Comparison of ENCODE assay signal across 23 cellular contexts in genomic region chr9:93397664-93398381, GRCh38. TPM values are rescaled to one million over a fixed set of nuclear protein-coding genes. Genes with fewer than 3 reads are reported as not detected.
DNase-seq lines count a peak whose midpoint lies in the region; ATAC-seq, FAIRE-seq and TF ChIP-seq lines count a peak whose summit lies in the region.
"Had no signal": no experiment of that assay in that cellular context is flagged by ENCODE, and none has a peak within 500 bp of the region (broad histone marks: within the 10 kb centered on the region; RNA-seq: fewer than 3 reads in every experiment).

No MANE protein-coding gene starts in this region.

- POLR2A ChIA-PET in IMR-90 (lab: Charles Lee; ENCODE audit: unreplicated experiment) = no interaction called here

- H2BK15ac ChIP-seq in IMR-90 (ENCODE audit: low read depth, low read length) = no peak overlapping the region

- H2BK120ac ChIP-seq in IMR-90 (ENCODE audit: low read depth, low read length) = no peak overlapping the region

- no peaks in the 10 kb centered on the region for H3K79me1 ChIP-seq in IMR-90 (ENCODE audit: low read depth in 1 of 2, low read length in 2 of 2)

- no peak overlapping the region for H3K14ac ChIP-seq in IMR-90 (replicated peaks; ENCODE audit: low read depth, low read length)

- no peak overlapping the region for H3K56ac ChIP-seq in IMR-90 (ENCODE audit: extremely low read depth, insufficient read depth, low read length)

- H2BK5ac ChIP-seq in IMR-90 (ENCODE audit: low read depth, low read length, poor library complexity, severe bottlenecking) = no peak overlapping the region

- no peak for TF ChIP-seq EP300 in suprapubic skin (IDR thresholded peaks at IDR 0.05)

- no CpG with 5 or more reads among the region's 10 CpGs for WGBS in IMR-90 (ENCODE audit: extremely low coverage in 2 of 2, insufficient read length in 1 of 2), 2 experiments
- WGBS in suprapubic skin = 70% methylated on average over 10 of the region's 10 CpGs

- H2AK9ac ChIP-seq in IMR-90 (replicated peaks; ENCODE audit: low read depth, low read length, poor library complexity) = no peak overlapping the region

- in situ Hi-C loops in IMR-90 (cut with MboI; ENCODE audit: low sequenced_read_pairs) = no loop called here

- H2AK5ac ChIP-seq in IMR-90 (ENCODE audit: low read depth, low read length) = no peak overlapping the region

- no peak overlapping the region for H3K4ac ChIP-seq in IMR-90 (ENCODE audit: low read depth, low read length)

- peak; percentile 3 for DNase-seq in EH (ENCODE audit: low read depth)
- DNase-seq in IMR-90 = peak; percentile 32
- DNase-seq in bronchial epithelial cell (ENCODE audit: low read depth) = peak; percentile 79
- peak; percentile 5 for DNase-seq in myocyte (ENCODE audit: low read depth)
- no peak for DNase-seq in mesenteric fat pad (ENCODE audit: low spot score)
- DNase-seq in suprapubic skin (ENCODE audit: low spot score in 2 of 2) = no peak
- DNase-seq: activated CD4-positive, alpha-beta T cell treated with anti-CD3 and anti-CD28 coated beads, Interleukin-2, amount 50 U/mL, for 1 hour; activated CD8-positive, alpha-beta memory T cell treated with anti-CD3 and anti-CD28 coated beads, Interleukin-2, amount 50 U/mL, for 4 hours; activated effector memory CD4-positive, alpha-beta T cell treated with Interleukin-2 at 50 U/mL for 16 hours; activated naive CD8-positive, alpha-beta T cell treated with anti-CD3 and anti-CD28 coated beads, Interleukin-2, amount 50 U/mL, for 24 hours; AML-193; COR-L47; mucosa of descending colon; NCI-H1694 treated with DMSO at 0.1 percent for 48 hours; NCI-H226; retina; T-cell had no signal

- H2BK20ac ChIP-seq in IMR-90 (ENCODE audit: low read depth, low read length) = no peak overlapping the region

- dilution Hi-C loops in IMR-90 (cut with HindIII; ENCODE audit: low sequenced_read_pairs, unreplicated experiment) = no loop called here

- H4K20me1 ChIP-seq in IMR-90 (ENCODE audit: insufficient read depth, low read length) = no peaks in the 10 kb centered on the region

- no peak for TF ChIP-seq POLR2A in IMR-90 (IDR thresholded peaks at IDR 0.05; ENCODE audit: low read depth, low read length)
- no peak for TF ChIP-seq POLR2A in suprapubic skin (IDR thresholded peaks at IDR 0.05)

- CTCF ChIA-PET in IMR-90 (lab: Yijun Ruan, JAX) = interaction anchor here (0.6 kb wide), 2 partner anchors 33 to 53 kb away, joined by 4 to 5 read pairs; no protein-coding TSS in a partner anchor

- H3K27ac ChIP-seq in IMR-90 (ENCODE audit: insufficient read depth, low read length) (no peak overlapping the region), suprapubic skin (no peak overlapping the region)
- H3K27ac ChIP-seq: cardiac muscle cell, epithelial cell of prostate, thoracic aorta had no signal

- no peak for FAIRE-seq in bronchial epithelial cell (lab: Jason Lieb, UNC)
- FAIRE-seq: H1 had no signal

- TF ChIP-seq CTCF in IMR-90 (conservative IDR thresholded peaks at IDR 0.05; ENCODE audit: low read depth, low read length) = no peak
- TF ChIP-seq CTCF in bronchial epithelial cell (IDR thresholded peaks at IDR 0.05; ENCODE audit: insufficient read depth, low read length, severe bottlenecking) = no peak
- no peak for TF ChIP-seq CTCF in suprapubic skin (IDR thresholded peaks at IDR 0.05)

- no peak overlapping the region for H3K18ac ChIP-seq in IMR-90 (ENCODE audit: low read depth, low read length)

- no peak overlapping the region for H4K91ac ChIP-seq in IMR-90 (ENCODE audit: insufficient read depth, low read depth, low read length)

- no peak overlapping the region for H3K23ac ChIP-seq in IMR-90 (ENCODE audit: low read depth, low read length)

- H3K9me1 ChIP-seq in IMR-90 (ENCODE audit: insufficient read depth, low read length) = no peaks in the 10 kb centered on the region

- intact Hi-C loops in IMR-90 (cut with micrococcal nuclease) = no loop called here

- H3K4me3 ChIP-seq in IMR-90 (ENCODE audit: insufficient read depth, low read depth, low read length) (no peak overlapping the region), bronchial epithelial cell (ENCODE audit: low read depth, low read length) (no peak overlapping the region), suprapubic skin (no peak overlapping the region)
- H3K4me3 ChIP-seq: cardiac muscle cell, mucosa of descending colon, thoracic aorta had no signal

- H4K5ac ChIP-seq in IMR-90 (ENCODE audit: low read depth, low read length) = no peak overlapping the region

- H3K9ac ChIP-seq in IMR-90 (ENCODE audit: low read depth, low read length) = no peak overlapping the region

- no peak overlapping the region for H2AFZ ChIP-seq in IMR-90 (replicated peaks; ENCODE audit: low read length, poor library complexity)

- no peak overlapping the region for H3K4me2 ChIP-seq in IMR-90 (ENCODE audit: low read depth, low read length)

- TF ChIP-seq RAD21 in IMR-90 (IDR thresholded peaks at IDR 0.05; ENCODE audit: low read length) = no peak

- BruUV-seq in IMR-90 (replicated peaks; lab: Mats Ljungman, UMichigan) = no TSS peak

- H3K27me3 ChIP-seq in IMR-90 (ENCODE audit: control insufficient read depth, insufficient read depth, low read length) = peaks cover 2% of the 10 kb centered on the region; the same call in 1 of the 2 replicates
- H3K27me3 ChIP-seq in bronchial epithelial cell (ENCODE audit: control insufficient read depth, insufficient read depth, low read length) = no peaks in the 10 kb centered on the region
- H3K27me3 ChIP-seq in suprapubic skin = no peaks in the 10 kb centered on the region
- H3K27me3 ChIP-seq: cardiac muscle cell had no signal

- H3K36me3 ChIP-seq in IMR-90 (ENCODE audit: control insufficient read depth, insufficient read depth, low read length) = no peaks in the 10 kb centered on the region
- H3K36me3 ChIP-seq in bronchial epithelial cell (ENCODE audit: control insufficient read depth, insufficient read depth, low read length) = no peaks in the 10 kb centered on the region
- no peaks in the 10 kb centered on the region for H3K36me3 ChIP-seq in suprapubic skin
- H3K36me3 ChIP-seq: cardiac muscle cell, thoracic aorta had no signal

- no peak for ATAC-seq in IMR-90 (ENCODE audit: low read depth)
- no peak for ATAC-seq in GM21723 (IDR thresholded peaks at IDR 0.05; ENCODE audit: unreplicated experiment)
- ATAC-seq: activated naive CD8-positive, alpha-beta T cell treated with anti-CD3 and anti-CD28 coated beads, Interleukin-2, amount 50 U/mL, for 24 hours; mucosa of descending colon; Right ventricle myocardium inferior; T-cell had no signal

- H3K4me1 ChIP-seq in IMR-90 (ENCODE audit: control insufficient read depth, insufficient read depth, low read length) (no peaks in the 10 kb centered on the region), suprapubic skin (peaks cover 11% of the 10 kb centered on the region)

- H4K8ac ChIP-seq in IMR-90 (ENCODE audit: low read depth in 2 of 2, low read length in 2 of 2) = no peak overlapping the region

- H3K9me3 ChIP-seq in IMR-90 (ENCODE audit: control insufficient read depth, insufficient read depth, low read length) (no peaks in the 10 kb centered on the region), suprapubic skin (no peaks in the 10 kb centered on the region)
- H3K9me3 ChIP-seq: mucosa of descending colon, thoracic aorta had no signal

TF ChIP-seq in IMR-90, 13 proteins besides CTCF, POLR2A, EP300 and RAD21:
- TF ChIP-seq NFE2L2 (IDR thresholded peaks at IDR 0.05; ENCODE audit: low read depth, low read length) (no peak), CEBPB (IDR thresholded peaks at IDR 0.05; ENCODE audit: low read depth, low read length) (peak; percentile 89)

RNA-seq across cellular contexts. Expression of gene FAM120A, which starts 53.7 kb away (rescaled TPM):
- total RNA-seq in IMR-90 (2012; rRNA removed) (65.8 and 75.1 TPM in 2 replicates), bronchial epithelial cell (69.0 and 100 TPM in 2 replicates), myocyte (83.1 and 93.3 TPM in 2 replicates), mesenteric fat pad (98.0 TPM), suprapubic skin (100 to 1,000 TPM in 2 of 4 donors, 10 to 100 TPM in 2; 67.5 to 108 (median 89.8) TPM)
- 61.6 and 64.3 TPM in 2 replicates for polyA plus RNA-seq in IMR-90 (2012; rRNA removed)
- 47.8 and 63.9 TPM in 2 replicates for polyA plus RNA-seq in IMR-90 (2012; cell fraction: cytosol; rRNA removed)
- 54.1 and 63.8 TPM in 2 replicates for polyA plus RNA-seq in IMR-90 (2012; cell fraction: nucleus; rRNA removed; ENCODE audit: low replicate concordance)
- 68.1 TPM for polyA plus RNA-seq in myocyte (2012)

RNA-seq across cellular contexts. Expression of gene FAM120AOS, which starts 55.6 kb away (rescaled TPM):
- total RNA-seq in IMR-90 (2012; rRNA removed) (22.2 and 24.7 TPM in 2 replicates), bronchial epithelial cell (47.1 and 63.1 TPM in 2 replicates), myocyte (35.8 and 40.5 TPM in 2 replicates), mesenteric fat pad (43.9 TPM), suprapubic skin (10 to 100 TPM; 33.0 to 66.9 (median 34.2) TPM)
- polyA plus RNA-seq in IMR-90 (2012; rRNA removed) = 21.7 and 22.7 TPM in 2 replicates
- 14.2 TPM in 2 replicates for polyA plus RNA-seq in IMR-90 (2012; cell fraction: cytosol; rRNA removed)
- 7.4 and 19.0 TPM in 2 replicates for polyA plus RNA-seq in IMR-90 (2012; cell fraction: nucleus; rRNA removed; ENCODE audit: low replicate concordance)
- polyA plus RNA-seq in myocyte (2012) = 37.1 TPM

Comparison
In these comparisons a context has a peak if more than half of its experiments do, and no peak if none do; other contexts are left out.
1. DNase-seq: peak in EH (single experiment), IMR-90 (single experiment), bronchial epithelial cell (single experiment) and myocyte (single experiment); none in mesenteric fat pad (single experiment) and suprapubic skin (0 of 2).